ENCODE assay signal across 8 cellular contexts in the genomic region with DNA sequence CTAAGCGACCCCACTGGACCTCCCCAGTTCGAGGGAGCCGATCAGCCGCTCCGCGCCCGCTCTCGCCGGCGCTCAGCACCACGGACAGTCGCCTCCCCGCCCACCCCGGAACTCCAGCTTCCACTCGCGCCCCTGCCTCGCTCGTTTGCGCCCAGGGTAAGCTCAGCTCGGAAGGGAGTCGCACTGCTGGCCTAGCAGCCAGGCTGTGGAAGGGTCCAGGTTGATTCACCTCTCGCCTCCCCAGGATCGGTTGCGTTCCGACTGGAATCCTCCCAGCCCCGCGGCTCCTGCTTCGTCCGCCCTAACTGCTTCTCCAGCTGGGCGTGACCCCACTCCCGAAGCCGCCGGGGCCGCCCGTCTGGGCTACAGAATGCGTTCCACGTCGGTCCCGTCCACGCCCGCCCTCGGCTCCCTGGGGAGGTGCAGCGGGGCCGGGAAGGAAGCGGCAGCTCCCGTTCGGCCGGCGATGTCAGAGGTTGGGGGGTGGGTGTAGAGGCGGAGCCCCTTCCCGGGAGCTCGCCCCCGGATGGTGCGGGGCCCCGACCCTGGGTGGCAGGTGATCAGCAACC. TPM values are rescaled to one million over a fixed set of nuclear protein-coding genes. Genes with fewer than 3 reads are reported as not detected.
A peak's percentile ranks its signal among the peaks of the same experiment; 100 is the strongest.
DNase-seq lines count a peak whose midpoint lies in the region; ATAC-seq and TF ChIP-seq lines count a peak whose summit lies in the region.
"Had no signal": no experiment of that assay in that cellular context is flagged by ENCODE, and none has a peak within 500 bp of the region (broad histone marks: within the 10 kb centered on the region; RNA-seq: fewer than 3 reads in every experiment).

No MANE protein-coding gene starts in this region.

- H3K27me3 Mint-ChIP-seq in activated T-cell treated with anti-CD3 and anti-CD28 coated beads, Interleukin-2, amount 50 U/mL, for 4 hours (ENCODE audit: low read depth) = peaks cover 49% of the 10 kb centered on the region
- peaks cover 83% of the 10 kb centered on the region for H3K27me3 Mint-ChIP-seq in neural crest cell (ENCODE audit: low read depth)

- H3K4me1 Mint-ChIP-seq in activated T-cell treated with anti-CD3 and anti-CD28 coated beads, Interleukin-2, amount 50 U/mL, for 4 hours (ENCODE audit: low read depth) = peaks cover 16% of the 10 kb centered on the region
- H3K4me1 Mint-ChIP-seq in neural crest cell = peaks cover 15% of the 10 kb centered on the region

- H3K27me3 ChIP-seq in MG63 (peaks cover 18% of the 10 kb centered on the region; the same call in 1 of the 2 replicates), foreskin keratinocyte (peaks cover 27% of the 10 kb centered on the region)

- no peaks in the 10 kb centered on the region for H3K9me3 ChIP-seq in MG63

- TF ChIP-seq CTCF in GM13976 (IDR thresholded peaks at IDR 0.05; ENCODE audit: borderline replicate concordance, control extremely low read depth, extremely low read depth, insufficient read depth, missing control alignments) (no peak), foreskin keratinocyte (conservative IDR thresholded peaks at IDR 0.05) (no peak), neural crest cell (conservative IDR thresholded peaks at IDR 0.05) (peak; percentile 2)

- no peak overlapping the region for H3K27ac ChIP-seq in foreskin keratinocyte

- peak overlapping the region; percentile 62 for H3K4me3 Mint-ChIP-seq in activated T-cell treated with anti-CD3 and anti-CD28 coated beads, Interleukin-2, amount 50 U/mL, for 4 hours
- peak overlapping the region; percentile 86 for H3K4me3 Mint-ChIP-seq in neural crest cell

- H3K36me3 Mint-ChIP-seq in activated T-cell treated with anti-CD3 and anti-CD28 coated beads, Interleukin-2, amount 50 U/mL, for 4 hours (ENCODE audit: insufficient read depth) = peaks cover 2% of the 10 kb centered on the region
- peaks cover 3% of the 10 kb centered on the region for H3K36me3 Mint-ChIP-seq in neural crest cell (ENCODE audit: low read depth)

- no peaks in the 10 kb centered on the region for H3K4me1 ChIP-seq in foreskin keratinocyte

- DNase-seq in GM13976 (ENCODE audit: low spot score) = peak; percentile 82
- peak; percentile 40 for DNase-seq in MG63
- DNase-seq in activated T-cell treated with anti-CD3 and anti-CD28 coated beads, Interleukin-2, amount 50 U/mL, for 4 hours = no peak
- peak; percentile 9 to 48 for DNase-seq in foreskin keratinocyte
- DNase-seq in neural crest cell (ENCODE audit: low read depth, low spot score) = no peak

- no peaks in the 10 kb centered on the region for H3K36me3 ChIP-seq in MG63

- H3K9me3 Mint-ChIP-seq in activated T-cell treated with anti-CD3 and anti-CD28 coated beads, Interleukin-2, amount 50 U/mL, for 4 hours = peaks cover 7% of the 10 kb centered on the region
- H3K9me3 Mint-ChIP-seq in neural crest cell = no peaks in the 10 kb centered on the region

- no peak overlapping the region for H3K27ac Mint-ChIP-seq in neural crest cell (ENCODE audit: unreplicated experiment)

- in situ Hi-C loops in GM13976 (cut with MboI; ENCODE audit: low sequenced_read_pairs, unreplicated experiment) = no loop called here

- ATAC-seq in activated T-cell treated with anti-CD3 and anti-CD28 coated beads, Interleukin-2, amount 50 U/mL, for 4 hours = peak; percentile 67 to 74
- peak; percentile 74 for ATAC-seq in foreskin keratinocyte
- ATAC-seq in HG03097 (IDR thresholded peaks at IDR 0.05; ENCODE audit: low FRiP score, unreplicated experiment) = no peak
- ATAC-seq in HG03196 (IDR thresholded peaks at IDR 0.05; ENCODE audit: unreplicated experiment) = no peak

- H3K4me3 ChIP-seq in MG63 = peak overlapping the region; percentile 45

RNA-seq across cellular contexts. Expression of a gene that starts 0.3 kb away (rescaled TPM):
- total RNA-seq in MG63 (2014; rRNA removed; shearing (Covaris generic); ENCODE audit: low replicate concordance) = not detected in 2 replicates
- total RNA-seq in activated T-cell treated with anti-CD3 and anti-CD28 coated beads, Interleukin-2, amount 50 U/mL, for 4 hours = not detected
- 0.04 TPM in 1 of 2 replicates, not detected in the other for total RNA-seq in foreskin keratinocyte
- polyA plus RNA-seq in foreskin keratinocyte = 0.01 TPM in 2 replicates
- total RNA-seq in neural crest cell = 3.6 and 3.8 TPM in 2 replicates
- total RNA-seq: activated CD8-positive, alpha-beta memory T cell treated with anti-CD3 and anti-CD28 coated beads for 36 hours had no signal

Comparison
In these comparisons a context has a peak if more than half of its experiments do, and no peak if none do; other contexts are left out.
1. DNase-seq: peak in GM13976 (single experiment), MG63 (single experiment) and foreskin keratinocyte (2 of 2); none in activated T-cell treated with anti-CD3 and anti-CD28 coated beads, Interleukin-2, amount 50 U/mL, for 4 hours (single experiment) and neural crest cell (single experiment).
2. ATAC-seq: peak in activated T-cell treated with anti-CD3 and anti-CD28 coated beads, Interleukin-2, amount 50 U/mL, for 4 hours (2 of 2) and foreskin keratinocyte (single experiment); none in HG03097 (single experiment) and HG03196 (single experiment).